Comparison of ENCODE assay signal across 17 cellular contexts in genomic region chr6:2531426-2532208, GRCh38.
DNase-seq lines count a peak whose midpoint lies in the region; ATAC-seq and TF ChIP-seq lines count a peak whose summit lies in the region.
"Had no signal": no experiment of that assay in that cellular context is flagged by ENCODE, and none has a peak within 500 bp of the region (broad histone marks: within the 10 kb centered on the region; RNA-seq: fewer than 3 reads in every experiment).

No MANE protein-coding gene starts in this region.

- peaks cover 16% of the 10 kb centered on the region for H3K4me1 Mint-ChIP-seq in MCF 10A (ENCODE audit: insufficient read depth, unreplicated experiment)
- H3K4me1 Mint-ChIP-seq: activated naive CD4-positive, alpha-beta T cell treated with anti-CD3 and anti-CD28 coated beads, Interleukin-2, amount 10 ng/mL, durations not matched to agents 7 days and 5 days had no signal

- WGBS in tibial nerve, 2 donors = 76 to 82% methylated on average over 6 of the region's 6 CpGs

- intact Hi-C loops in MCF 10A (cut with micrococcal nuclease) (loop anchor here (5.0 kb wide), 1 partner anchor 166 kb away; no protein-coding TSS in a partner anchor), breast epithelium (cut with DNase I; ENCODE audit: low total_unique reads) (loop anchor here (5.0 kb wide), 1 partner anchor 859 kb away; no protein-coding TSS in a partner anchor)

- BruUV-seq in MCF 10A (replicated peaks; lab: Mats Ljungman, UMichigan) = no TSS peak

- H3K27ac Mint-ChIP-seq in MCF 10A (ENCODE audit: low read depth, unreplicated experiment) = no peak overlapping the region
- H3K27ac Mint-ChIP-seq: activated CD4-positive, alpha-beta T cell treated with anti-CD3 and anti-CD28 coated beads, Interleukin-2, amount 10 ng/mL, durations not matched to agents 24 days and 14 days; activated naive CD4-positive, alpha-beta T cell treated with anti-CD3 and anti-CD28 coated beads, Interleukin-2, amount 10 ng/mL, durations not matched to agents 7 days and 5 days had no signal

- TF ChIP-seq POLR2A in breast epithelium (IDR thresholded peaks at IDR 0.05) (no peak), tibial nerve (IDR thresholded peaks at IDR 0.05) (no peak)

- H3K36me3 ChIP-seq in breast epithelium (no peaks in the 10 kb centered on the region), tibial nerve (no peaks in the 10 kb centered on the region)
- H3K36me3 ChIP-seq: BLaER1 treated with 17β-estradiol and CSF1 and Interleukin-3, amounts not matched to agents 10 nM and 100 nM had no signal

- POLR2A ChIA-PET in MCF 10A (lab: Yijun Ruan, JAX) (interaction anchor here (1.0 to 2.1 kb wide), 2 partner anchors 9 to 14 kb away, joined by 3 to 8 read pairs; no protein-coding TSS in a partner anchor), RWPE1 (lab: Yijun Ruan, JAX; ENCODE audit: low non-redundant PET) (no interaction called here)

- TF ChIP-seq EP300 in tibial nerve (IDR thresholded peaks at IDR 0.05) = no peak

- no peaks in the 10 kb centered on the region for H3K27me3 Mint-ChIP-seq in MCF 10A (ENCODE audit: insufficient read depth, unreplicated experiment)

- H3K27me3 ChIP-seq in breast epithelium = no peaks in the 10 kb centered on the region
- H3K27me3 ChIP-seq in tibial nerve = no peaks in the 10 kb centered on the region

- H3K9me3 ChIP-seq in breast epithelium (peaks cover 0 to 6% of the 10 kb centered on the region in 2 donors), tibial nerve (peaks cover 0 to 6% (median 0%) of the 10 kb centered on the region in 4 donors)

- H3K27ac ChIP-seq in breast epithelium = no peak overlapping the region
- no peak overlapping the region for H3K27ac ChIP-seq in RWPE1
- H3K27ac ChIP-seq in tibial nerve = no peak overlapping the region
- H3K27ac ChIP-seq: SK-N-MC had no signal

- H3K9me3 Mint-ChIP-seq in MCF 10A (ENCODE audit: unreplicated experiment) = peaks cover 7% of the 10 kb centered on the region
- H3K9me3 Mint-ChIP-seq: activated naive CD4-positive, alpha-beta T cell treated with anti-CD3 and anti-CD28 coated beads, Interleukin-2, amount 10 ng/mL, durations not matched to agents 7 days and 5 days had no signal

- H3K4me3 Mint-ChIP-seq in MCF 10A (ENCODE audit: unreplicated experiment) = no peak overlapping the region
- H3K4me3 Mint-ChIP-seq: activated CD4-positive, alpha-beta T cell treated with anti-CD3 and anti-CD28 coated beads, Interleukin-2, amount 10 ng/mL, durations not matched to agents 24 days and 14 days; activated naive CD4-positive, alpha-beta T cell treated with anti-CD3 and anti-CD28 coated beads, Interleukin-2, amount 10 ng/mL, durations not matched to agents 7 days and 5 days had no signal

- DNase-seq in MCF 10A (ENCODE audit: unreplicated experiment) (peak; percentile 76), breast epithelium (ENCODE audit: low spot score in 2 of 2) (no peak), RWPE1 (ENCODE audit: low spot score) (peak; percentile 31), fibroblast of the aortic adventitia (ENCODE audit: low read depth) (peak; percentile 94), tibial nerve (ENCODE audit: low spot score in 2 of 2) (no peak)
- no peak for DNase-seq in stimulated activated CD8-positive, alpha-beta memory T cell treated with anti-CD3 and anti-CD28 coated beads, Interleukin-4, amount 100 ng/mL, for 48 hours
- no peak for DNase-seq in stimulated activated CD4-positive, alpha-beta T cell treated with anti-CD3 and anti-CD28 coated beads, Interleukin-4, amount 100 ng/mL, for 24 hours
- DNase-seq: activated CD4-positive, alpha-beta T cell treated with anti-CD3 and anti-CD28 coated beads, Interleukin-2, amount 10 ng/mL, durations not matched to agents 24 days and 14 days; activated naive CD4-positive, alpha-beta T cell treated with anti-CD3 and anti-CD28 coated beads, Interleukin-2, amount 10 ng/mL, durations not matched to agents 7 days and 5 days; GDM1; left cardiac atrium; NCI-H2107; stimulated activated naive CD4-positive, alpha-beta T cell had no signal

- H3K4me3 ChIP-seq in breast epithelium = no peak overlapping the region
- no peak overlapping the region for H3K4me3 ChIP-seq in fibroblast of the aortic adventitia (ENCODE audit: low read depth, low read length)
- no peak overlapping the region for H3K4me3 ChIP-seq in tibial nerve
- H3K4me3 ChIP-seq: BLaER1 treated with 17β-estradiol and CSF1 and Interleukin-3, amounts not matched to agents 10 nM and 100 nM; SK-N-MC had no signal

- H3K4me1 ChIP-seq in breast epithelium (no peaks in the 10 kb centered on the region), tibial nerve (no peaks in the 10 kb centered on the region)

- H3K36me3 Mint-ChIP-seq in MCF 10A (ENCODE audit: insufficient read depth, unreplicated experiment) = no peaks in the 10 kb centered on the region
- H3K36me3 Mint-ChIP-seq: activated naive CD4-positive, alpha-beta T cell treated with anti-CD3 and anti-CD28 coated beads, Interleukin-2, amount 10 ng/mL, durations not matched to agents 7 days and 5 days had no signal

- ATAC-seq in GM18511 (IDR thresholded peaks at IDR 0.05; ENCODE audit: unreplicated experiment) = no peak
- ATAC-seq: HepG2 had no signal

- TF ChIP-seq CTCF in MCF 10A (IDR thresholded peaks at IDR 0.05; ENCODE audit: unreplicated experiment) (no peak), breast epithelium (IDR thresholded peaks at IDR 0.05) (no peak), RWPE1 (conservative IDR thresholded peaks at IDR 0.05; ENCODE audit: low read depth) (no peak), fibroblast of the aortic adventitia (IDR thresholded peaks at IDR 0.05; ENCODE audit: insufficient read depth, low read length) (no peak), tibial nerve (IDR thresholded peaks at IDR 0.05) (no peak)

- CTCF ChIA-PET in MCF 10A (lab: Yijun Ruan, JAX) = interaction anchor here (1.1 kb wide), 1 partner anchor 103 kb away, joined by 4 read pairs; no protein-coding TSS in a partner anchor
- CTCF ChIA-PET in RWPE1 (lab: Yijun Ruan, JAX) = no interaction called here

Comparison
In these comparisons a context has a peak if more than half of its experiments do, and no peak if none do; other contexts are left out.
1. DNase-seq: peak in MCF 10A (single experiment), RWPE1 (single experiment) and fibroblast of the aortic adventitia (single experiment); none in breast epithelium (0 of 2), stimulated activated CD8-positive, alpha-beta memory T cell treated with anti-CD3 and anti-CD28 coated beads, Interleukin-4, amount 100 ng/mL, for 48 hours (single experiment), tibial nerve (0 of 2) and stimulated activated CD4-positive, alpha-beta T cell treated with anti-CD3 and anti-CD28 coated beads, Interleukin-4, amount 100 ng/mL, for 24 hours (single experiment).